1 cellular context compared by ENCODE assay signal in genomic region chr1:6519491-6519934, GRCh38.
TF ChIP-seq lines count a peak whose summit lies in the region.

No MANE protein-coding gene starts in this region.

TF ChIP-seq in HepG2, 621 proteins besides CTCF, POLR2A, EP300 and RAD21:
- TF ChIP-seq ZNF772 (CRISPR knock-in tag; IDR thresholded peaks at IDR 0.05) (no peak), RFX1 (IDR thresholded peaks at IDR 0.05) (no peak), ZNF703 (CRISPR knock-in tag; IDR thresholded peaks at IDR 0.05; ENCODE audit: borderline replicate concordance) (no peak), ZBTB4 (CRISPR knock-in tag; IDR thresholded peaks at IDR 0.05; ENCODE audit: borderline replicate concordance) (no peak), THAP7 (CRISPR knock-in tag; IDR thresholded peaks at IDR 0.05) (no peak), ZFP36L2 (CRISPR knock-in tag; IDR thresholded peaks at IDR 0.05) (no peak), ZHX2 (IDR thresholded peaks at IDR 0.05; ENCODE audit: low read depth) (no peak), ZHX2 (CRISPR knock-in tag; IDR thresholded peaks at IDR 0.05; ENCODE audit: borderline replicate concordance) (no peak), NONO (IDR thresholded peaks at IDR 0.05) (no peak), NONO (CRISPR knock-in tag; conservative IDR thresholded peaks at IDR 0.05) (no peak), HOXA3 (CRISPR knock-in tag; IDR thresholded peaks at IDR 0.05) (no peak)
